ENCODE assay signal across 30 cellular contexts in the genomic region with DNA sequence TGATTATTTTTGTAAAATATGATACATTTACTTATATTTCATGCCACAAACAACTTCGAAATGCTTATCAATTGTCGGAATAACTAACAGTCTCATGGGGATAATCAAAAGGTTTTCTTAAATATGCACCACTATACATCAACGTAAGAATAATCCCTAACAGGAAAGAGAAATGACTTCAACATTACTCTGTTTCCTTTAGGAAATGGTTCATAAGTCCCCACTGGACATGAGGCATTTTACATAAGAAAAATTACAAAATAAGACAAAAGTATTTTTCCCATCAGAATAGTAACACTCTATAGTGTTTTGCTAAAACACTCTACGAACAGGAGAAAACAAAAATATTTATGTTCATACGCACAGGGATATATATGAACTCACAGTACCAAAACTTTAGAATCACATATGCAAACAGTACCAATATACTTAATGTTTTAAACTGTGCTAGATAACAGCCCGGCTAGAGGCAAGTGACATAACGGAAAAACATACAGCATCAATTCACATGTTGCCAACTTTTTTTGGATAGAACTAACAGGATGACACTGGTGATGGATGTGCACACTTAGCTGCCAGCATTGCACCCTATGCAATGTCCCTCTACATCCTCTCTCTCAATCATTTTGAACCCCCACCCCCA.
"Had no signal": no experiment of that assay in that cellular context is flagged by ENCODE, and none has a peak within 500 bp of the region (broad histone marks: within the 10 kb centered on the region; RNA-seq: fewer than 3 reads in every experiment).

No MANE protein-coding gene starts in this region.

- H3K36me3 ChIP-seq: adrenal gland, breast epithelium, SJCRH30 had no signal

- H3K27ac ChIP-seq: adrenal gland, body of pancreas, KMS-11, SJCRH30, SK-N-MC had no signal

- H3K27me3 ChIP-seq: adrenal gland, body of pancreas, breast epithelium, SJCRH30 had no signal

- H3K9me3 Mint-ChIP-seq: activated CD4-positive, alpha-beta T cell treated with anti-CD3 and anti-CD28 coated beads, Interleukin-2, amount 10 ng/mL, durations not matched to agents 7 days and 5 days; activated naive CD4-positive, alpha-beta T cell treated with anti-CD3 and anti-CD28 coated beads for 36 hours; activated naive CD4-positive, alpha-beta T cell treated with anti-CD3 and anti-CD28 coated beads, Interleukin-2, amount 50 U/mL, for 72 hours; activated T-cell treated with anti-CD3 and anti-CD28 coated beads, Interleukin-2, amount 50 U/mL, for 24 hours; activated T-helper 1 cell treated with anti-CD3 and anti-CD28 coated beads, Interleukin-12 subunit alpha, Interleukin-12 subunit beta, Interleukin-2, Interleukin-4 antibody, amounts not matched to agents 30 ng/mL and 10 ng/mL and 1 ng/mL, durations not matched to agents 14 hours and 24 hours and 36 hours; T-helper 1 cell treated with Interleukin-12 subunit alpha and Interleukin-12 subunit beta and Interleukin-4 antibody, amounts not matched to agents 30 μg/mL and 1 μg/mL, for 36 hours; T-helper 2 cell treated with Interferon-gamma antibody and Interleukin-4, amounts not matched to agents 5 μg/mL and 100 μg/mL, for 36 hours; WTC11 had no signal

- H3K4me1 Mint-ChIP-seq: activated CD4-positive, alpha-beta T cell treated with anti-CD3 and anti-CD28 coated beads for 36 hours; activated CD4-positive, alpha-beta T cell treated with anti-CD3 and anti-CD28 coated beads, Interleukin-2, amount 10 ng/mL, durations not matched to agents 7 days and 5 days had no signal

- H3K4me3 ChIP-seq: adrenal gland, body of pancreas, breast epithelium, SJCRH30, SK-N-MC had no signal

- DNase-seq: activated CD4-positive, alpha-beta T cell treated with anti-CD3 and anti-CD28 coated beads for 36 hours; activated CD4-positive, alpha-beta T cell treated with anti-CD3 and anti-CD28 coated beads, Interleukin-2, amount 10 ng/mL, durations not matched to agents 7 days and 5 days; activated CD4-positive, alpha-beta T cell treated with anti-CD3 and anti-CD28 coated beads, Interleukin-2, amount 50 U/mL, for 48 hours; activated CD8-positive, alpha-beta T cell treated with anti-CD3 and anti-CD28 coated beads, Interleukin-2, amount 10 ng/mL, durations not matched to agents 7 days and 5 days; activated gamma-delta T cell treated with Interleukin-2 at 50 U/mL for 16 hours; activated naive CD4-positive, alpha-beta T cell treated with anti-CD3 and anti-CD28 coated beads for 36 hours; activated T-cell treated with anti-CD3 and anti-CD28 coated beads, Interleukin-2, amount 50 U/mL, for 24 hours; adrenal gland; body of pancreas; caudate nucleus; cerebellar nuclear complex; MM.1S; NCI-H1105; NCI-H1417 treated with DMSO at 0.1 percent for 48 hours; NCI-H187 treated with DMSO at 0.1 percent for 48 hours; NCI-H2081; NCI-H2171 treated with DMSO at 0.1 percent for 48 hours; NCI-H2227 treated with DMSO at 0.1 percent for 48 hours; NCI-H524 treated with DMSO at 0.1 percent for 48 hours; SHP77; SJCRH30 had no signal

- ATAC-seq: activated CD4-positive, alpha-beta T cell treated with anti-CD3 and anti-CD28 coated beads for 36 hours; activated CD4-positive, CD25-positive, alpha-beta regulatory T cell treated with anti-CD3 and anti-CD28 coated beads, Interleukin-2, amount 50 U/mL, for 24 hours; activated CD8-positive, alpha-beta T cell treated with anti-CD3 and anti-CD28 coated beads, Interleukin-2, amount 10 ng/mL, durations not matched to agents 7 days and 5 days; activated naive CD4-positive, alpha-beta T cell treated with anti-CD3 and anti-CD28 coated beads, Interleukin-2, amount 50 U/mL, for 72 hours; body of pancreas had no signal

- H3K27me3 Mint-ChIP-seq: activated CD4-positive, alpha-beta T cell treated with anti-CD3 and anti-CD28 coated beads for 36 hours; activated CD4-positive, alpha-beta T cell treated with anti-CD3 and anti-CD28 coated beads, Interleukin-2, amount 10 ng/mL, durations not matched to agents 7 days and 5 days; activated T-cell treated with anti-CD3 and anti-CD28 coated beads, Interleukin-2, amount 50 U/mL, for 24 hours had no signal

- H3K36me3 Mint-ChIP-seq: activated naive CD4-positive, alpha-beta T cell treated with anti-CD3 and anti-CD28 coated beads, Interleukin-2, amount 50 U/mL, for 72 hours; WTC11 had no signal

- H3K4me3 Mint-ChIP-seq: activated CD4-positive, alpha-beta T cell treated with anti-CD3 and anti-CD28 coated beads for 36 hours; activated CD4-positive, alpha-beta T cell treated with anti-CD3 and anti-CD28 coated beads, Interleukin-2, amount 10 ng/mL, durations not matched to agents 7 days and 5 days; activated CD8-positive, alpha-beta T cell treated with anti-CD3 and anti-CD28 coated beads, Interleukin-2, amount 10 ng/mL, durations not matched to agents 7 days and 5 days; activated naive CD4-positive, alpha-beta T cell treated with anti-CD3 and anti-CD28 coated beads for 36 hours; activated T-cell treated with anti-CD3 and anti-CD28 coated beads, Interleukin-2, amount 50 U/mL, for 24 hours; activated T-helper 1 cell treated with anti-CD3 and anti-CD28 coated beads, Interleukin-12 subunit alpha, Interleukin-12 subunit beta, Interleukin-2, Interleukin-4 antibody, amounts not matched to agents 30 ng/mL and 10 ng/mL and 1 ng/mL, durations not matched to agents 14 hours and 24 hours and 36 hours; T-helper 1 cell treated with Interleukin-12 subunit alpha and Interleukin-12 subunit beta and Interleukin-4 antibody, amounts not matched to agents 30 μg/mL and 1 μg/mL, for 36 hours; T-helper 2 cell treated with Interferon-gamma antibody and Interleukin-4, amounts not matched to agents 5 μg/mL and 100 μg/mL, for 36 hours; WTC11 had no signal
